In the genomic region with DNA sequence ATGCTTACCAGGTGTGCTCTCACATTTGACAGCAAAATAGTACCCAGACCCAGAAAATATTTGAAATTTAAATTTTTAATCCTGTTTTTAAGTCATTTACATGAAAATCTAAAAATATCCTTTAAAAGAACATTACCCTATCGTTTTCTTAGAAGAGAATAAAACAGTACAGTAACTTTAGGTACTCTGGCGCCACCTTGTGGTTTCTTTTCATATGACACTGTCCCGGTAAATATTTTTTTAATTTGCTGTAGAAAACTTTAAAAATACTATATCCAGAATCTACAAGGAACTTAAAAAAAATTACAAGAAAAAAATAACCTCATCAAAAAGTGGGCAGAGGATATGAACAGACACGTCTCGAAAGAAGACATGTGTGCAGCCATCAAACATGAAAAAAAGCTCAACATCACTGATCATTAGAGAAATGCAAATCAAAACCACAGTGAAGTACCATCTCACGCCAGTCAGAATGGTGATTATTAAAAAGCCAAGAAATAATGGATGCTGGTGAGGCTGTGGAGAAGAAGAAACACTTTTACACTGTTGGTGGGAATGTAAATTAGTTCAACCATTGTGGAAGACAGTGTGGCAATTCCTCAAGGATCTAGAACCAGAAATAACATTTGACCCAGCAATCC, we compare ENCODE assay signal across 8 cellular contexts.
A peak's percentile ranks its signal among the peaks of the same experiment; 100 is the strongest.
DNase-seq lines count a peak whose midpoint lies in the region; ATAC-seq and TF ChIP-seq lines count a peak whose summit lies in the region.

No MANE protein-coding gene starts in this region.

- DNase-seq in activated CD4-positive, alpha-beta T cell treated with anti-CD3 and anti-CD28 coated beads for 24 hours (ENCODE audit: low read depth in 2 of 2), result peak; percentile 31 to 43
- DNase-seq in activated CD4-positive, alpha-beta T cell treated with anti-CD3 and anti-CD28 coated beads for 1 hour, result no peak
- DNase-seq in NCI-H82 (lab: John Stamatoyannopoulos, UW) (peak; percentile 70), fibroblast of mammary gland (ENCODE audit: low read depth) (peak; percentile 63), prostate gland (ENCODE audit: low spot score) (peak; percentile 27), HuH-7 (ENCODE audit: low spot score) (no peak)
- DNase-seq in activated CD8-positive, alpha-beta memory T cell treated with anti-CD3 and anti-CD28 coated beads, Interleukin-2, amount 50 U/mL, for 48 hours, result peak; percentile 82

- no peak for TF ChIP-seq POLR2A in prostate gland (IDR thresholded peaks at IDR 0.05)

- ATAC-seq in HG03060 (IDR thresholded peaks at IDR 0.05; ENCODE audit: low read depth, unreplicated experiment), result peak; percentile 42

- H3K9me3 ChIP-seq in prostate gland, result no peaks in the 10 kb centered on the region

- TF ChIP-seq CTCF in fibroblast of mammary gland (conservative IDR thresholded peaks at IDR 0.05; ENCODE audit: control insufficient read depth, insufficient read depth, low read depth, low read length) (peak; percentile 73), prostate gland (IDR thresholded peaks at IDR 0.05) (peak; percentile 74 to 83 (median 80))

- intact Hi-C loops in prostate gland (cut with DNase I), result no loop called here

- no peaks in the 10 kb centered on the region for H3K4me1 ChIP-seq in prostate gland (replicated peaks)

- 8% methylated on average over 6 of the region's 6 CpGs for WGBS in prostate gland

- H3K36me3 ChIP-seq in prostate gland, result no peaks in the 10 kb centered on the region

- H3K4me3 ChIP-seq in fibroblast of mammary gland (ENCODE audit: control insufficient read depth, low read depth, low read length) (no peak overlapping the region), prostate gland (no peak overlapping the region)

- no peaks in the 10 kb centered on the region for H3K27me3 ChIP-seq in prostate gland (replicated peaks; ENCODE audit: insufficient read depth)

- H3K27ac ChIP-seq in prostate gland, result no peak overlapping the region

Comparison
In these comparisons a context has a peak if more than half of its experiments do, and no peak if none do; other contexts are left out.
1. DNase-seq: peak in activated CD4-positive, alpha-beta T cell treated with anti-CD3 and anti-CD28 coated beads for 24 hours (2 of 2), NCI-H82 (single experiment), activated CD8-positive, alpha-beta memory T cell treated with anti-CD3 and anti-CD28 coated beads, Interleukin-2, amount 50 U/mL, for 48 hours (single experiment), fibroblast of mammary gland (single experiment) and prostate gland (single experiment); none in activated CD4-positive, alpha-beta T cell treated with anti-CD3 and anti-CD28 coated beads for 1 hour (single experiment) and HuH-7 (single experiment).